Comparison of ENCODE assay signal across 25 cellular contexts in the genomic region with DNA sequence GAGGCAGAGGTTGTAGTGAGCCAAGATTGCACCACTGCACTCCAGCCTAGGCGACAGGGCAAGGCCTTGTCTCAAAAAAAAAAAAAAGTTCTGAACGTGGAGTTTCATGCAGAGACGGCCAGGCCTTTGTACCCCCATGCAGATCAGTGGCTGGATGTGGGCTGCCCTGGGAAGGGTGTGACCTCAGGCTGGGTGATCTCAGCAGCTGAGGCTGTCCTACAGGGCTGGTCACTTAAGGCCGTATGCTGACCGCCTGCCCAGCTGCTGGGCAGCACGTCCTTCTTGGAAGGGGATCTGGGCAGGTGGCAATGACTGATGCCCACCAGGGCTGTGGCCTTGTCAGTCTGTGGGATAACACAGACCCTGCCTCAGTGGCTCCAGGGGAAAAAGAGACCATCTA.
"Had no signal": no experiment of that assay in that cellular context is flagged by ENCODE, and none has a peak within 500 bp of the region (broad histone marks: within the 10 kb centered on the region; RNA-seq: fewer than 3 reads in every experiment).

No MANE protein-coding gene starts in this region.

- ATAC-seq: activated naive CD4-positive, alpha-beta T cell treated with anti-CD3 and anti-CD28 coated beads, Interleukin-2, amount 50 U/mL, for 72 hours; activated naive CD8-positive, alpha-beta T cell treated with anti-CD3 and anti-CD28 coated beads, Interleukin-2, amount 50 U/mL, for 24 hours; activated T-cell treated with anti-CD3 and anti-CD28 coated beads, Interleukin-2, amount 50 U/mL, for 4 hours; T-helper 17 cell had no signal

- H3K27me3 ChIP-seq: ascending aorta had no signal

- H3K4me3 ChIP-seq: ascending aorta, PC-9 had no signal

- H3K4me1 ChIP-seq: ascending aorta had no signal

- DNase-seq: activated CD4-positive, alpha-beta memory T cell treated with anti-CD3 and anti-CD28 coated beads for 36 hours; activated CD4-positive, alpha-beta T cell treated with anti-CD3 and anti-CD28 coated beads, Interleukin-2, amount 10 ng/mL, durations not matched to agents 7 days and 5 days; activated CD4-positive, CD25-positive, alpha-beta regulatory T cell; activated CD8-positive, alpha-beta memory T cell treated with anti-CD3 and anti-CD28 coated beads for 24 hours; activated effector memory CD4-positive, alpha-beta T cell treated with anti-CD3 and anti-CD28 coated beads, Interleukin-2, amount 50 U/mL, for 16 hours; activated naive CD4-positive, alpha-beta T cell treated with Interleukin-2 at 50 U/mL for 16 hours; activated naive CD8-positive, alpha-beta T cell treated with anti-CD3 and anti-CD28 coated beads, Interleukin-2, amount 50 U/mL, for 24 hours; activated T-cell treated with anti-CD3 and anti-CD28 coated beads, Interleukin-2, amount 50 U/mL, for 4 hours; amniotic stem cell; MM.1S; NCI-H1105; NCI-H1436; NCI-H1694 treated with DMSO at 0.1 percent for 48 hours; NCI-H2029 treated with DMSO at 0.1 percent for 48 hours; NCI-H345; NCI-H510A; NCI-H526 treated with DMSO at 0.1 percent for 48 hours; NCI-H82; NK-92 treated with Interleukin-12 subunit alpha and Interleukin-12 subunit beta, amount 100 ng/mL, for 24 hours; PC-9; SHP77 treated with DMSO at 0.1 percent for 48 hours; T-helper 17 cell; T1000 had no signal

- H3K36me3 ChIP-seq: ascending aorta had no signal

- H3K9me3 ChIP-seq: ascending aorta had no signal

- H3K27ac ChIP-seq: ascending aorta, PC-9 had no signal

- H2AFZ ChIP-seq: PC-9 had no signal

- H3K4me2 ChIP-seq: PC-9 had no signal
